In the genomic region with DNA sequence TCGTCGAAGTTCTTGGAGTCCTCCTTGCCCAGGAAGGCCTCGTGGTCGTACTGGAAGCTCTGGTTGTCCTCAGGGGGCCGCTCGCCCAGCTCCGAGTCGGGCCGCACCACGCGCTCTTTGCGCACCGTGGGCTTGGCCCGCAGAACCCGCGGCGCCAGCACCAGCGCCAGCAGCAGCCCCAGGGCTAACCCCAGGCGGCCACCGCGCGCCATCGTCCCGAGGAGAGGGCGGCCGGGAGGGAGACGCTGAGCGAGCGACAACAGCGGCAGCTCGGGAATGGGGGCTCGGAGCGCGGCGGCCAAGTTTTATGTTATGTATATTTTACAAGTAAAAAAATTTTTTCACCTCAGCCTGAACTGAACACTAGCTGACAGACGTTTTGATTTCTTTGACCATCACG, we compare ENCODE assay signal across 8 cellular contexts. TPM values are rescaled to one million over a fixed set of nuclear protein-coding genes. Genes with fewer than 3 reads are reported as not detected.
DNase-seq lines count a peak whose midpoint lies in the region; ATAC-seq, FAIRE-seq and TF ChIP-seq lines count a peak whose summit lies in the region.
"Not testable (repeated sequence)": the region's sequence is repeated elsewhere in the genome, so short reads cannot be mapped to it uniquely, and the experiment has no call there.

No MANE protein-coding gene starts in this region.

- POLR2A ChIA-PET in A549 (lab: Yijun Ruan, JAX): not testable (repeated sequence)

- H3K9me3 ChIP-seq in A549; right lobe of liver; skeletal muscle tissue (ENCODE audit: control insufficient read depth in 3 of 3, low read length in 3 of 3): not testable (repeated sequence)

- not testable (repeated sequence) for TF ChIP-seq POLR2A in A549 (IDR thresholded peaks at IDR 0.05; ENCODE audit: low read length); right lobe of liver (IDR thresholded peaks at IDR 0.05)

- H3K4me1 ChIP-seq in A549, right lobe of liver: not testable (repeated sequence)
- H3K4me1 ChIP-seq in skeletal muscle tissue (ENCODE audit: control insufficient read depth in 3 of 3, insufficient read depth in 3 of 3, low read length in 3 of 3): peaks cover 7 to 21% (median 16%) of the 10 kb centered on the region in 3 donors

- not testable (repeated sequence) for TF ChIP-seq EP300 in A549 (IDR thresholded peaks at IDR 0.05)

- intact Hi-C loops in activated naive CD4-positive, alpha-beta T cell treated with anti-CD3 and anti-CD28 coated beads for 36 hours (cut with micrococcal nuclease); Right ventricle myocardium superior (cut with DNase I); left colon (cut with DNase I, micrococcal nuclease); right lobe of liver (cut with DNase I): not testable (repeated sequence)
- intact Hi-C loops in natural killer cell (cut with micrococcal nuclease): loop anchor here (10.0 kb wide), 1 partner anchor 346 kb away; no protein-coding TSS in a partner anchor

- H3K4me1 Mint-ChIP-seq in activated naive CD4-positive, alpha-beta T cell treated with anti-CD3 and anti-CD28 coated beads for 36 hours (ENCODE audit: low read depth): peaks cover 23% of the 10 kb centered on the region
- peaks cover 15% of the 10 kb centered on the region in 2 donors for H3K4me1 Mint-ChIP-seq in effector memory CD8-positive, alpha-beta T cell (ENCODE audit: low read depth in 2 of 2)
- H3K4me1 Mint-ChIP-seq in natural killer cell: peaks cover 25 to 27% of the 10 kb centered on the region in 2 donors

- FAIRE-seq in A549 (lab: Jason Lieb, UNC): not testable (repeated sequence)

- not testable (repeated sequence) for TF ChIP-seq RAD21 in A549 (conservative IDR thresholded peaks at IDR 0.05 in 1 of 2, IDR thresholded peaks at IDR 0.05 in 1 of 2)

- not testable (repeated sequence) for H3K4me2 ChIP-seq in A549

- H3K9me3 Mint-ChIP-seq in activated naive CD4-positive, alpha-beta T cell treated with anti-CD3 and anti-CD28 coated beads for 36 hours; effector memory CD8-positive, alpha-beta T cell; natural killer cell: not testable (repeated sequence)

- peak overlapping the region; percentile 47 for H3K27ac Mint-ChIP-seq in activated naive CD4-positive, alpha-beta T cell treated with anti-CD3 and anti-CD28 coated beads for 36 hours
- H3K27ac Mint-ChIP-seq in effector memory CD8-positive, alpha-beta T cell; natural killer cell: not testable (repeated sequence)

- not testable (repeated sequence) for H3K9ac ChIP-seq in skeletal muscle tissue (ENCODE audit: low read depth in 1 of 3, low read length in 3 of 3)

- H3K27ac ChIP-seq in A549, right lobe of liver: not testable (repeated sequence)
- peak overlapping the region; percentile 2 for H3K27ac ChIP-seq in skeletal muscle tissue (ENCODE audit: low read depth, low read length)

- H3K36me3 ChIP-seq in right lobe of liver: peaks cover 3 to 30% (median 19%) of the 10 kb centered on the region in 4 donors
- peaks cover 7 to 27% (median 9%) of the 10 kb centered on the region in 3 donors for H3K36me3 ChIP-seq in skeletal muscle tissue (ENCODE audit: control insufficient read depth in 3 of 3, insufficient read depth in 3 of 3, low read length in 3 of 3)

- H3K27me3 ChIP-seq in right lobe of liver; skeletal muscle tissue (ENCODE audit: control insufficient read depth in 3 of 3, insufficient read depth in 3 of 3, low read length in 3 of 3): not testable (repeated sequence)

- H3K27me3 Mint-ChIP-seq in activated naive CD4-positive, alpha-beta T cell treated with anti-CD3 and anti-CD28 coated beads for 36 hours (ENCODE audit: low read depth); effector memory CD8-positive, alpha-beta T cell; natural killer cell (ENCODE audit: low read depth in 2 of 2): not testable (repeated sequence)

- CTCF ChIA-PET in A549 (lab: Yijun Ruan, JAX); activated naive CD4-positive, alpha-beta T cell treated with anti-CD3 and anti-CD28 coated beads for 36 hours (lab: Charles Lee): not testable (repeated sequence)

- H3K4me3 ChIP-seq in A549; right lobe of liver; skeletal muscle tissue (ENCODE audit: low read length in 3 of 3): not testable (repeated sequence)

- not testable (repeated sequence) for H3K4me3 Mint-ChIP-seq in activated naive CD4-positive, alpha-beta T cell treated with anti-CD3 and anti-CD28 coated beads for 36 hours; effector memory CD8-positive, alpha-beta T cell; natural killer cell

- not testable (repeated sequence) for DNase-seq in A549 (ENCODE audit: low read depth in 1 of 2, low spot score in 1 of 2); activated naive CD4-positive, alpha-beta T cell treated with anti-CD3 and anti-CD28 coated beads for 36 hours; effector memory CD8-positive, alpha-beta T cell; Right ventricle myocardium superior; left colon; right lobe of liver; natural killer cell

- ATAC-seq in A549 (peak; percentile 48 to 98; a peak in 4 of 6 replicates), Right ventricle myocardium superior (ENCODE audit: poor library complexity) (peak; percentile 7), left colon (peak; percentile 28), right lobe of liver (peak; percentile 23 to 57 (median 30)), natural killer cell (peak in 2 of 3 donors; percentile 36 to 62)
- ATAC-seq in effector memory CD8-positive, alpha-beta T cell (replicated peaks): peak; percentile 49

- peaks cover 15% of the 10 kb centered on the region for H3K36me3 Mint-ChIP-seq in activated naive CD4-positive, alpha-beta T cell treated with anti-CD3 and anti-CD28 coated beads for 36 hours (ENCODE audit: low read depth)
- peaks cover 12% of the 10 kb centered on the region for H3K36me3 Mint-ChIP-seq in effector memory CD8-positive, alpha-beta T cell (ENCODE audit: insufficient read depth)
- H3K36me3 Mint-ChIP-seq in natural killer cell: not testable (repeated sequence)

- WGBS in A549 (ENCODE audit: missing lambda C conversion rate): 94% methylated on average over 29 of the region's 37 CpGs
- no CpG with 5 or more reads among the region's 37 CpGs for WGBS in right lobe of liver (ENCODE audit: insufficient coverage, low coverage, low lambda C conversion rate, missing lambda C conversion rate)

- not testable (repeated sequence) for TF ChIP-seq CTCF in A549 (IDR thresholded peaks at IDR 0.05); right lobe of liver (IDR thresholded peaks at IDR 0.05); natural killer cell (IDR thresholded peaks at IDR 0.05)

RNA-seq across cellular contexts. Expression of gene SLC25A30, which starts 27.0 kb away (rescaled TPM):
- 11.2 and 12.7 TPM in 2 replicates for polyA plus RNA-seq in A549 (2011; rRNA removed)
- polyA plus RNA-seq in A549 (2012; cell fraction: cytosol; rRNA removed): 5.6 and 5.7 TPM in 2 replicates
- polyA plus RNA-seq in A549 (2012; cell fraction: nucleus; rRNA removed): 1.6 and 2.7 TPM in 2 replicates
- 10.1 to 10.6 TPM (median 10.1 TPM) in 3 replicates for polyA plus RNA-seq in A549 (2017; fragmentation: RNase III; extraction: RNeasy Plus Mini Kit Qiagen cat#74134 plus additional on column Dnase treatment)
- polyA minus RNA-seq in A549 (2011; rRNA and poly(A)+ RNA removed): 14.8 and 28.0 TPM in 2 replicates
- total RNA-seq in activated naive CD4-positive, alpha-beta T cell treated with anti-CD3 and anti-CD28 coated beads for 36 hours: 10 to 100 TPM; 13.6 to 15.1 TPM
- 142 TPM for total RNA-seq in Right ventricle myocardium superior
- 10 to 100 TPM; 11.8 to 13.5 TPM for total RNA-seq in left colon
- total RNA-seq in right lobe of liver: 10 to 100 TPM; 16.1 to 60.4 (median 45.0) TPM
- total RNA-seq in natural killer cell: 10 to 100 TPM; 15.0 to 22.3 (median 22.0) TPM
- 12.5 TPM for total RNA-seq in skeletal muscle tissue

RNA-seq across cellular contexts. Expression of gene TPT1, which starts 50.1 kb away (rescaled TPM):
- polyA plus RNA-seq in A549 (2011; rRNA removed) (3,255 and 3,850 TPM in 2 replicates), A549 (2017; fragmentation: RNase III; extraction: RNeasy Plus Mini Kit Qiagen cat#74134 plus additional on column Dnase treatment) (2,037 to 2,646 TPM (median 2,486 TPM) in 3 replicates)
- 831 and 881 TPM in 2 replicates for polyA plus RNA-seq in A549 (2012; cell fraction: cytosol; rRNA removed)
- 235 and 371 TPM in 2 replicates for polyA plus RNA-seq in A549 (2012; cell fraction: nucleus; rRNA removed)
- 744 and 954 TPM in 2 replicates for polyA minus RNA-seq in A549 (2011; rRNA and poly(A)+ RNA removed)
- total RNA-seq in activated naive CD4-positive, alpha-beta T cell treated with anti-CD3 and anti-CD28 coated beads for 36 hours: 1,000 to 10,000 TPM; 3,331 to 3,631 TPM
- total RNA-seq in Right ventricle myocardium superior (4,220 TPM), left colon (1,000 to 10,000 TPM; 3,363 to 4,788 TPM), right lobe of liver (1,000 to 10,000 TPM; 1,466 to 3,393 (median 2,295) TPM), natural killer cell (1,000 to 10,000 TPM; 2,606 to 3,166 (median 3,085) TPM), skeletal muscle tissue (4,283 TPM)

Comparison
In these comparisons a context has a peak if more than half of its experiments do, and no peak if none do; other contexts are left out.
1. ATAC-seq: peak in every context shown above with its lines; median percentile 73 in A549; 49 in effector memory CD8-positive, alpha-beta T cell; 49 in natural killer cell; 30 in right lobe of liver; 28 in left colon; 7 in Right ventricle myocardium superior.